ENCODE assay signal across 8 cellular contexts in genomic region chr7:92691578-92691977, GRCh38.
DNase-seq lines count a peak whose midpoint lies in the region; ATAC-seq, FAIRE-seq and TF ChIP-seq lines count a peak whose summit lies in the region.

No MANE protein-coding gene starts in this region.

- H3K27me3 ChIP-seq in colonic mucosa: no peaks in the 10 kb centered on the region

- ATAC-seq in GM21390 (IDR thresholded peaks at IDR 0.05; ENCODE audit: unreplicated experiment) (peak; percentile 89), naive B cell (ENCODE audit: low read depth in 2 of 2) (peak; percentile 75 to 85)

- no peak overlapping the region for H3K9ac ChIP-seq in colonic mucosa (ENCODE audit: low read depth in 2 of 2, low read length in 2 of 2)

- DNase-seq in NCI-H82 (lab: John Stamatoyannopoulos, UW) (peak; percentile 71), NCI-H82 treated with DMSO at 0.1 percent for 48 hours (lab: John Stamatoyannopoulos, UW; ENCODE audit: unreplicated experiment) (no peak), HTR-8/SVneo (ENCODE audit: insufficient read length, low spot score) (peak; percentile 25), RPMI8226 (peak; percentile 67), colonic mucosa (peak; percentile 42), naive B cell (peak; percentile 38), urothelium cell line (ENCODE audit: low spot score) (no peak)

- H3K4me3 Mint-ChIP-seq in naive B cell: no peak overlapping the region

- no peak overlapping the region for H3K4me3 ChIP-seq in colonic mucosa

- H3K9me3 Mint-ChIP-seq in naive B cell: peaks cover 0 to 1% (median 0%) of the 10 kb centered on the region in 7 donors

- H3K4me1 ChIP-seq in colonic mucosa: peaks cover 5% of the 10 kb centered on the region

- FAIRE-seq in HTR-8/SVneo (lab: Jason Lieb, UNC): no peak
- no peak for FAIRE-seq in urothelium cell line (lab: Jason Lieb, UNC)

- no peaks in the 10 kb centered on the region for H3K4me1 Mint-ChIP-seq in naive B cell

- H3K36me3 ChIP-seq in colonic mucosa: no peaks in the 10 kb centered on the region

- no peaks in the 10 kb centered on the region for H3K9me3 ChIP-seq in colonic mucosa

- H3K36me3 Mint-ChIP-seq in naive B cell: no peaks in the 10 kb centered on the region

- H3K27me3 Mint-ChIP-seq in naive B cell: no peaks in the 10 kb centered on the region

- H3K27ac Mint-ChIP-seq in naive B cell: peak overlapping the region in 1 of 6 donors; percentile 5

- peak; percentile 50 for TF ChIP-seq CTCF in colonic mucosa (IDR thresholded peaks at IDR 0.05)

- no peak overlapping the region for H3K27ac ChIP-seq in colonic mucosa

- intact Hi-C loops in colonic mucosa (cut with DNase I): loop anchor here (5.0 kb wide), 2 partner anchors 141 to 366 kb away; no protein-coding TSS in a partner anchor

Comparison
In these comparisons a context has a peak if more than half of its experiments do, and no peak if none do; other contexts are left out.
1. DNase-seq: peak in NCI-H82 (single experiment), HTR-8/SVneo (single experiment), RPMI8226 (single experiment), colonic mucosa (single experiment) and naive B cell (single experiment); none in NCI-H82 treated with DMSO at 0.1 percent for 48 hours (single experiment) and urothelium cell line (single experiment).